ENCODE assay signal across 10 cellular contexts in the genomic region with DNA sequence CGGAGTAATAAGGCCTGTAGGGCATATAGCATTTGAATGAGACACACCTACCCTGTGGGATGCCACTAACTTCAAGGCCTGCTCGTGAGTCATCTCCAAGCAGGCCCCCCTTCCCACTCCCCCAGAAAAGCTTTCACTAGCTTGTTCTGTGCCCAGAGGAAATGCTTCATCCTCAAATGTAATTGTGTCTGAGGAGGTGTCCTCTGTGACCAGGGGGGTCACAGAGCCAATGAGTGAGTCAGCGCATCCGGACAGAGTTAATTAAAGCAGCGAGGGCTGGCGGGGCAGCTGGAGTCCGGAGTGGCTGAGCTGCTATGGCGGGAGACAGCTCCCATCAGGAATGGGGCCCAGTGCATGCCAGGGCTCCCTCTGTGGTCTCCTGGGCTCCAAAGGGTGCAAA. TPM values are rescaled to one million over a fixed set of nuclear protein-coding genes. Genes with fewer than 3 reads are reported as not detected.
DNase-seq lines count a peak whose midpoint lies in the region; ATAC-seq and TF ChIP-seq lines count a peak whose summit lies in the region.
"Had no signal": no experiment of that assay in that cellular context is flagged by ENCODE, and none has a peak within 500 bp of the region (broad histone marks: within the 10 kb centered on the region; RNA-seq: fewer than 3 reads in every experiment).

No MANE protein-coding gene starts in this region.

- ATAC-seq in SK-N-SH treated with all-trans-retinoic acid at 6 μM for 48 hours (peak; percentile 81), GM21381 (IDR thresholded peaks at IDR 0.05; ENCODE audit: unreplicated experiment) (no peak), GM19452 (IDR thresholded peaks at IDR 0.05; ENCODE audit: unreplicated experiment) (no peak), HG03520 (IDR thresholded peaks at IDR 0.05; ENCODE audit: unreplicated experiment) (no peak)

- DNase-seq in HCEC 1CT (peak; percentile 6), glomerular endothelial cell (ENCODE audit: extremely low read depth, low read depth, low spot score) (peak; percentile 64), retina (peak; percentile 50), HuH-7.5 (ENCODE audit: low spot score) (no peak)
- DNase-seq: NCI-H1436, SW 1271 had no signal

TF ChIP-seq in SK-N-SH treated with all-trans-retinoic acid at 6 μM for 48 hours, 23 proteins besides CTCF, POLR2A, EP300 and RAD21:
- TF ChIP-seq ARNTL (CRISPR knock-in tag; IDR thresholded peaks at IDR 0.05; ENCODE audit: borderline replicate concordance, low read depth) (no peak), OSR1 (CRISPR knock-in tag; IDR thresholded peaks at IDR 0.05) (no peak), TOX (CRISPR knock-in tag; IDR thresholded peaks at IDR 0.05; ENCODE audit: borderline replicate concordance) (no peak), BACH2 (CRISPR knock-in tag; IDR thresholded peaks at IDR 0.05; ENCODE audit: borderline replicate concordance) (no peak)
- TF ChIP-seq, protein P1, sequence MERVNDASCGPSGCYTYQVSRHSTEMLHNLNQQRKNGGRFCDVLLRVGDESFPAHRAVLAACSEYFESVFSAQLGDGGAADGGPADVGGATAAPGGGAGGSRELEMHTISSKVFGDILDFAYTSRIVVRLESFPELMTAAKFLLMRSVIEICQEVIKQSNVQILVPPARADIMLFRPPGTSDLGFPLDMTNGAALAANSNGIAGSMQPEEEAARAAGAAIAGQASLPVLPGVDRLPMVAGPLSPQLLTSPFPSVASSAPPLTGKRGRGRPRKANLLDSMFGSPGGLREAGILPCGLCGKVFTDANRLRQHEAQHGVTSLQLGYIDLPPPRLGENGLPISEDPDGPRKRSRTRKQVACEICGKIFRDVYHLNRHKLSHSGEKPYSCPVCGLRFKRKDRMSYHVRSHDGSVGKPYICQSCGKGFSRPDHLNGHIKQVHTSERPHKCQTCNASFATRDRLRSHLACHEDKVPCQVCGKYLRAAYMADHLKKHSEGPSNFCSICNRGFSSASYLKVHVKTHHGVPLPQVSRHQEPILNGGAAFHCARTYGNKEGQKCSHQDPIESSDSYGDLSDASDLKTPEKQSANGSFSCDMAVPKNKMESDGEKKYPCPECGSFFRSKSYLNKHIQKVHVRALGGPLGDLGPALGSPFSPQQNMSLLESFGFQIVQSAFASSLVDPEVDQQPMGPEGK (CRISPR knock-in tag; IDR thresholded peaks at IDR 0.05; ENCODE audit: borderline replicate concordance), result peak; percentile 98
- TF ChIP-seq, protein P2, sequence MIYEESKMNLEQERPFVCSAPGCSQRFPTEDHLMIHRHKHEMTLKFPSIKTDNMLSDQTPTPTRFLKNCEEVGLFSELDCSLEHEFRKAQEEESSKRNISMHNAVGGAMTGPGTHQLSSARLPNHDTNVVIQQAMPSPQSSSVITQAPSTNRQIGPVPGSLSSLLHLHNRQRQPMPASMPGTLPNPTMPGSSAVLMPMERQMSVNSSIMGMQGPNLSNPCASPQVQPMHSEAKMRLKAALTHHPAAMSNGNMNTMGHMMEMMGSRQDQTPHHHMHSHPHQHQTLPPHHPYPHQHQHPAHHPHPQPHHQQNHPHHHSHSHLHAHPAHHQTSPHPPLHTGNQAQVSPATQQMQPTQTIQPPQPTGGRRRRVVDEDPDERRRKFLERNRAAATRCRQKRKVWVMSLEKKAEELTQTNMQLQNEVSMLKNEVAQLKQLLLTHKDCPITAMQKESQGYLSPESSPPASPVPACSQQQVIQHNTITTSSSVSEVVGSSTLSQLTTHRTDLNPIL (CRISPR knock-in tag; IDR thresholded peaks at IDR 0.05; ENCODE audit: low read depth), result no peak
- TF ChIP-seq, protein P3, sequence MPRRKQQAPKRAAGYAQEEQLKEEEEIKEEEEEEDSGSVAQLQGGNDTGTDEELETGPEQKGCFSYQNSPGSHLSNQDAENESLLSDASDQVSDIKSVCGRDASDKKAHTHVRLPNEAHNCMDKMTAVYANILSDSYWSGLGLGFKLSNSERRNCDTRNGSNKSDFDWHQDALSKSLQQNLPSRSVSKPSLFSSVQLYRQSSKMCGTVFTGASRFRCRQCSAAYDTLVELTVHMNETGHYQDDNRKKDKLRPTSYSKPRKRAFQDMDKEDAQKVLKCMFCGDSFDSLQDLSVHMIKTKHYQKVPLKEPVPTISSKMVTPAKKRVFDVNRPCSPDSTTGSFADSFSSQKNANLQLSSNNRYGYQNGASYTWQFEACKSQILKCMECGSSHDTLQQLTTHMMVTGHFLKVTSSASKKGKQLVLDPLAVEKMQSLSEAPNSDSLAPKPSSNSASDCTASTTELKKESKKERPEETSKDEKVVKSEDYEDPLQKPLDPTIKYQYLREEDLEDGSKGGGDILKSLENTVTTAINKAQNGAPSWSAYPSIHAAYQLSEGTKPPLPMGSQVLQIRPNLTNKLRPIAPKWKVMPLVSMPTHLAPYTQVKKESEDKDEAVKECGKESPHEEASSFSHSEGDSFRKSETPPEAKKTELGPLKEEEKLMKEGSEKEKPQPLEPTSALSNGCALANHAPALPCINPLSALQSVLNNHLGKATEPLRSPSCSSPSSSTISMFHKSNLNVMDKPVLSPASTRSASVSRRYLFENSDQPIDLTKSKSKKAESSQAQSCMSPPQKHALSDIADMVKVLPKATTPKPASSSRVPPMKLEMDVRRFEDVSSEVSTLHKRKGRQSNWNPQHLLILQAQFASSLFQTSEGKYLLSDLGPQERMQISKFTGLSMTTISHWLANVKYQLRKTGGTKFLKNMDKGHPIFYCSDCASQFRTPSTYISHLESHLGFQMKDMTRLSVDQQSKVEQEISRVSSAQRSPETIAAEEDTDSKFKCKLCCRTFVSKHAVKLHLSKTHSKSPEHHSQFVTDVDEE (CRISPR knock-in tag; IDR thresholded peaks at IDR 0.05), result no peak
TF ChIP-seq in SK-N-SH treated with all-trans-retinoic acid at 6 μM for 48 hours: peak in this region for 1.

RNA-seq across cellular contexts. Expression of a gene that starts 27.0 kb away (rescaled TPM):
- not detected in 2 replicates for total RNA-seq in glomerular endothelial cell
